8 cellular contexts compared by ENCODE assay signal in genomic region chr16:2486645-2487516, GRCh38. TPM values are rescaled to one million over a fixed set of nuclear protein-coding genes. Genes with fewer than 3 reads are reported as not detected.
DNase-seq lines count a peak whose midpoint lies in the region; ATAC-seq, FAIRE-seq and TF ChIP-seq lines count a peak whose summit lies in the region.

No MANE protein-coding gene starts in this region.

- peaks cover 11% of the 10 kb centered on the region for H3K27me3 Mint-ChIP-seq in HFFc6 (ENCODE audit: insufficient read depth)
- H3K27me3 Mint-ChIP-seq in naive thymus-derived CD4-positive, alpha-beta T cell, result no peaks in the 10 kb centered on the region

- H3K4me1 ChIP-seq in naive thymus-derived CD4-positive, alpha-beta T cell (ENCODE audit: control insufficient read depth in 2 of 2, insufficient read depth in 2 of 2, low read length in 2 of 2), result peaks cover 10 to 15% of the 10 kb centered on the region in 2 donors

- no peak overlapping the region for H3K4me3 ChIP-seq in bronchial epithelial cell (ENCODE audit: low read depth, low read length)
- no peak overlapping the region for H3K4me3 ChIP-seq in naive thymus-derived CD4-positive, alpha-beta T cell (ENCODE audit: low read length)

- 0 out of 2 replicates have a peak overlapping the region, but pooled peaks have one; percentile 1 for H3K4me3 Mint-ChIP-seq in HFFc6
- peak overlapping the region; percentile 39 to 76 (median 56) for H3K4me3 Mint-ChIP-seq in naive thymus-derived CD4-positive, alpha-beta T cell

- H3K4me1 Mint-ChIP-seq in HFFc6 (ENCODE audit: low read depth), result peaks cover 30% of the 10 kb centered on the region
- peaks cover 11 to 23% (median 13%) of the 10 kb centered on the region in 7 donors for H3K4me1 Mint-ChIP-seq in naive thymus-derived CD4-positive, alpha-beta T cell

- no peaks in the 10 kb centered on the region for H3K9me3 ChIP-seq in naive thymus-derived CD4-positive, alpha-beta T cell (ENCODE audit: control insufficient read depth in 2 of 3, low read length in 3 of 3)

- H3K9me3 Mint-ChIP-seq in HFFc6, result no peaks in the 10 kb centered on the region
- no peaks in the 10 kb centered on the region for H3K9me3 Mint-ChIP-seq in naive thymus-derived CD4-positive, alpha-beta T cell

- CTCF ChIA-PET in naive thymus-derived CD4-positive, alpha-beta T cell (lab: Charles Lee), result interaction anchor here (0.6 to 1.5 kb wide), 6 partner anchors 9 to 292 kb away, joined by 3 to 6 read pairs (median 4); partner anchors contain the start of genes CCNF and TBC1D24

- peak overlapping the region; percentile 69 for H3K27ac Mint-ChIP-seq in HFFc6
- peak overlapping the region; percentile 25 to 94 (median 75) for H3K27ac Mint-ChIP-seq in naive thymus-derived CD4-positive, alpha-beta T cell

- peak overlapping the region; percentile 24 for H3K27ac ChIP-seq in naive thymus-derived CD4-positive, alpha-beta T cell (ENCODE audit: low read depth, low read length)

- TF ChIP-seq CTCF in HFFc6 (IDR thresholded peaks at IDR 0.05) (peak; percentile 4; the same call in 1 of the 2 replicates), bronchial epithelial cell (IDR thresholded peaks at IDR 0.05; ENCODE audit: insufficient read depth, low read length, severe bottlenecking) (peak; percentile 61)

- peak; percentile 96 for ATAC-seq in naive thymus-derived CD4-positive, alpha-beta T cell
- peak; percentile 91 for ATAC-seq in stimulated activated naive CD8-positive, alpha-beta T cell treated with anti-CD3 and anti-CD28 coated beads, Interleukin-15, Interleukin-2, amounts not matched to agents 100 U/mL and 50 U/mL, for 24 hours
- ATAC-seq in GM19324 (IDR thresholded peaks at IDR 0.05; ENCODE audit: low FRiP score, unreplicated experiment), result no peak

- POLR2A ChIA-PET in naive thymus-derived CD4-positive, alpha-beta T cell (lab: Charles Lee), result interaction anchor here (0.8 to 1.6 kb wide), 5 partner anchors 27 to 235 kb away, joined by 3 read pairs; partner anchors contain the start of genes ATP6V0C and CCNF

- no peaks in the 10 kb centered on the region for H3K36me3 ChIP-seq in bronchial epithelial cell (ENCODE audit: control insufficient read depth, insufficient read depth, low read length)
- no peaks in the 10 kb centered on the region for H3K36me3 ChIP-seq in naive thymus-derived CD4-positive, alpha-beta T cell (ENCODE audit: control insufficient read depth in 2 of 3, insufficient read depth in 3 of 3, low read length in 3 of 3)

- H3K27me3 ChIP-seq in bronchial epithelial cell (ENCODE audit: control insufficient read depth, insufficient read depth, low read length), result no peaks in the 10 kb centered on the region
- no peaks in the 10 kb centered on the region for H3K27me3 ChIP-seq in naive thymus-derived CD4-positive, alpha-beta T cell (ENCODE audit: control insufficient read depth in 2 of 2, insufficient read depth in 2 of 2, low read length in 2 of 2)

- DNase-seq in GF-D8 (lab: John Stamatoyannopoulos, UW) (peak; percentile 62), HFFc6 (peak; percentile 22), bronchial epithelial cell (ENCODE audit: low read depth) (peak; percentile 41), AG08395 (ENCODE audit: low spot score) (no peak)
- peak; percentile 57 for DNase-seq in activated CD4-positive, CD25-positive, alpha-beta regulatory T cell treated with anti-CD3 and anti-CD28 coated beads, Interleukin-2, amount 50 U/mL, for 16 hours (ENCODE audit: low read depth, low spot score)
- peak; percentile 54 to 86 (median 80) for DNase-seq in naive thymus-derived CD4-positive, alpha-beta T cell
- DNase-seq in stimulated activated naive CD8-positive, alpha-beta T cell treated with anti-CD3 and anti-CD28 coated beads, Interleukin-15, Interleukin-2, amounts not matched to agents 100 U/mL and 50 U/mL, for 24 hours, result peak; percentile 77

- no peak for FAIRE-seq in bronchial epithelial cell (lab: Jason Lieb, UNC)

- no peaks in the 10 kb centered on the region for H3K36me3 Mint-ChIP-seq in HFFc6 (ENCODE audit: low read depth)
- no peaks in the 10 kb centered on the region for H3K36me3 Mint-ChIP-seq in naive thymus-derived CD4-positive, alpha-beta T cell

- intact Hi-C loops in naive thymus-derived CD4-positive, alpha-beta T cell (cut with micrococcal nuclease), result loop anchor here (1.0 kb wide), 7 partner anchors 13 to 292 kb away; partner anchors contain the start of genes ABCA3 (in 2 of the 2), CCNF (in 1 of the 2), ECI1 (in 1 of the 2) and RNPS1 (in 1 of the 2)

RNA-seq across cellular contexts. Expression of gene TBC1D24, which starts 12.0 kb away (rescaled TPM):
- total RNA-seq in HFFc6 (2021; fragmentation: NEBNext Ultra II Directional; extraction: Animal tissue kit (Norgen Biotek cat#: 25700)), result 10 to 100 TPM; 15.8 to 30.3 (median 19.0) TPM
- 4.7 and 5.4 TPM in 2 replicates for total RNA-seq in bronchial epithelial cell
- total RNA-seq in naive thymus-derived CD4-positive, alpha-beta T cell, result 10 to 100 TPM in 2 of 5 experiments, 1 to 10 TPM in 3; 5.4 to 13.5 (median 9.2) TPM
- 1 to 10 TPM; 1.7 to 2.5 TPM for polyA plus RNA-seq in naive thymus-derived CD4-positive, alpha-beta T cell

RNA-seq across cellular contexts. Expression of gene NTN3, which starts 15.8 kb away (rescaled TPM):
- under 1 TPM; 0.22 to 0.47 (median 0.33) TPM for total RNA-seq in HFFc6 (2021; fragmentation: NEBNext Ultra II Directional; extraction: Animal tissue kit (Norgen Biotek cat#: 25700))
- total RNA-seq in bronchial epithelial cell, result under 0.01 TPM in 1 of 2 replicates, not detected in the other
- total RNA-seq in naive thymus-derived CD4-positive, alpha-beta T cell, result not detected
- polyA plus RNA-seq in naive thymus-derived CD4-positive, alpha-beta T cell, result not detected

RNA-seq across cellular contexts. Expression of gene ATP6V0C, which starts 26.9 kb away (rescaled TPM):
- total RNA-seq in HFFc6 (2021; fragmentation: NEBNext Ultra II Directional; extraction: Animal tissue kit (Norgen Biotek cat#: 25700)), result 100 to 1,000 TPM; 303 to 341 (median 309) TPM
- total RNA-seq in bronchial epithelial cell, result 7.9 and 13.2 TPM in 2 replicates
- 100 to 1,000 TPM in 4 of 5 experiments, 10 to 100 TPM in 1; 98.2 to 303 (median 113) TPM for total RNA-seq in naive thymus-derived CD4-positive, alpha-beta T cell
- 10 to 100 TPM; 76.5 to 96.9 TPM for polyA plus RNA-seq in naive thymus-derived CD4-positive, alpha-beta T cell

RNA-seq across cellular contexts. Expression of gene TEDC2, which starts 27.0 kb away (rescaled TPM):
- total RNA-seq in HFFc6 (2021; fragmentation: NEBNext Ultra II Directional; extraction: Animal tissue kit (Norgen Biotek cat#: 25700)), result 1 to 10 TPM; 3.6 to 8.3 (median 8.0) TPM
- total RNA-seq in bronchial epithelial cell, result 0.53 and 0.64 TPM in 2 replicates
- 10 to 100 TPM in 1 of 5 experiments, 1 to 10 TPM in 1, under 1 TPM in 2, not detected in 1; 0.32 to 16.7 (median 0.71) TPM for total RNA-seq in naive thymus-derived CD4-positive, alpha-beta T cell
- under 1 TPM; 0.39 to 0.84 TPM for polyA plus RNA-seq in naive thymus-derived CD4-positive, alpha-beta T cell

RNA-seq across cellular contexts. Expression of gene AMDHD2, which starts 33.3 kb away (rescaled TPM):
- total RNA-seq in HFFc6 (2021; fragmentation: NEBNext Ultra II Directional; extraction: Animal tissue kit (Norgen Biotek cat#: 25700)), result 10 to 100 TPM; 15.6 to 19.3 (median 18.6) TPM
- total RNA-seq in bronchial epithelial cell, result 27.7 and 35.8 TPM in 2 replicates
- total RNA-seq in naive thymus-derived CD4-positive, alpha-beta T cell, result 100 to 1,000 TPM in 4 of 5 experiments, 10 to 100 TPM in 1; 60.0 to 258 (median 112) TPM
- polyA plus RNA-seq in naive thymus-derived CD4-positive, alpha-beta T cell, result 10 to 100 TPM; 15.0 to 22.5 TPM
